5 cellular contexts compared by ENCODE assay signal in genomic region chr15:30500511-30500910, GRCh38. TPM values are rescaled to one million over a fixed set of nuclear protein-coding genes. Genes with fewer than 3 reads are reported as not detected.
"Had no signal": no experiment of that assay in that cellular context is flagged by ENCODE, and none has a peak within 500 bp of the region (broad histone marks: within the 10 kb centered on the region; RNA-seq: fewer than 3 reads in every experiment).

No MANE protein-coding gene starts in this region.

RNA-seq across cellular contexts. Expression of gene GOLGA8Q, which starts 51.3 kb away (rescaled TPM):
- total RNA-seq: hepatocyte, lower lobe of right lung had no signal
- polyA plus RNA-seq: hepatocyte; keratinocyte; mammary epithelial cell; naive thymus-derived CD4-positive, alpha-beta T cell had no signal
